In genomic region chr16:29683543-29684090, GRCh38 we compare ENCODE assay signal across 1 cellular context.
A peak's percentile ranks its signal among the peaks of the same experiment; 100 is the strongest.
TF ChIP-seq lines count a peak whose summit lies in the region.

No MANE protein-coding gene starts in this region.

TF ChIP-seq in HepG2, 621 proteins besides CTCF, POLR2A, EP300 and RAD21:
- no peak for TF ChIP-seq ZFX (CRISPR knock-in tag; IDR thresholded peaks at IDR 0.05; ENCODE audit: low read depth)
- TF ChIP-seq MNT (IDR thresholded peaks at IDR 0.05) = 0 out of 2 replicates have a peak, but pooled peaks have one; percentile 10
- peak; percentile 69 for TF ChIP-seq RBM22 (optimal IDR thresholded peaks at IDR 0.05; ENCODE audit: low read length)
